ENCODE assay signal across 8 cellular contexts in the genomic region with DNA sequence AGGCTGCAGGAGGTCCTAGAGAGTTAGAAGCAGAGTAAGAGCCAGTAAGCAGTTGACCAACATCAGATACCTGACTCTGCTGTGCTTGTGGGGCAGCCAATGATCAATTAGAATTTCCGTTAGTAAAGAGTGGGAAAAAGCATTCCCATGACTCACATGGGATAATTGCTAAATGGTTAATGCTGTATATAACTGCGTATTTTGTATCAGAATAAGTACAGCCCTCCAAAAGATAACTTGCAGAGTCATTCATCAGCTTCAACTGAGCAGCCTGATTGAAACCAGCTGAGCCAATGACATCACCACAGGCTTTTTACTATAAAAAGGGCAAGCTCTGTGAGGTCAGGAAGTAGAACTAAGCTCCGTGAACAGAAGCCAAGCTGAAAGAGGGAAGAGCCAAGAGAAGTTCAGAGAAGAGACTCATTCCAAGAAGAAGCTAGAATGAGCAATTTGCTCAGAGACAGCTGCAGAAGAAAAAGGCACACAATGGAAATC.
DNase-seq lines count a peak whose midpoint lies in the region; ATAC-seq and TF ChIP-seq lines count a peak whose summit lies in the region.

No MANE protein-coding gene starts in this region.

- peaks cover 0 to 15% of the 10 kb centered on the region in 2 donors for H3K9me3 Mint-ChIP-seq in activated naive CD4-positive, alpha-beta T cell treated with anti-CD3 and anti-CD28 coated beads, Interleukin-2, amount 50 U/mL, for 72 hours

- H3K27ac Mint-ChIP-seq in activated naive CD4-positive, alpha-beta T cell treated with anti-CD3 and anti-CD28 coated beads, Interleukin-2, amount 50 U/mL, for 72 hours: peak overlapping the region in 1 of 2 donors; percentile 3

- H3K27ac ChIP-seq in left lung: peak overlapping the region in 1 of 2 donors; percentile 42

- no peaks in the 10 kb centered on the region for H3K27me3 ChIP-seq in left lung

- peak; percentile 71 for ATAC-seq in GM19023 (IDR thresholded peaks at IDR 0.05; ENCODE audit: unreplicated experiment)
- peak; percentile 67 for ATAC-seq in HG03159 (IDR thresholded peaks at IDR 0.05; ENCODE audit: unreplicated experiment)
- peak; percentile 35 to 72 for ATAC-seq in activated naive CD4-positive, alpha-beta T cell treated with anti-CD3 and anti-CD28 coated beads, Interleukin-2, amount 50 U/mL, for 72 hours
- ATAC-seq in left lung: peak; percentile 74
- ATAC-seq in GM21526 (IDR thresholded peaks at IDR 0.05; ENCODE audit: low FRiP score, unreplicated experiment): no peak

- no peaks in the 10 kb centered on the region for H3K9me3 ChIP-seq in left lung

- H3K4me1 ChIP-seq in left lung: peaks cover 2 to 45% of the 10 kb centered on the region in 2 donors

- H3K4me3 ChIP-seq in left lung: no peak overlapping the region

- H3K36me3 ChIP-seq in left lung: no peaks in the 10 kb centered on the region

- H3K36me3 Mint-ChIP-seq in activated naive CD4-positive, alpha-beta T cell treated with anti-CD3 and anti-CD28 coated beads, Interleukin-2, amount 50 U/mL, for 72 hours: no peaks in the 10 kb centered on the region

- DNase-seq in A172 (ENCODE audit: low spot score): peak; percentile 57
- no peak for DNase-seq in activated naive CD4-positive, alpha-beta T cell treated with anti-CD3 and anti-CD28 coated beads, Interleukin-2, amount 50 U/mL, for 72 hours (ENCODE audit: low spot score in 2 of 2)
- DNase-seq in left lung: peak in 1 of 2 donors; percentile 41
- DNase-seq in NCI-H510A treated with DMSO at 0.1 percent for 48 hours (lab: John Stamatoyannopoulos, UW): no peak
- no peak for DNase-seq in NCI-H748 treated with DMSO at 0.1 percent for 48 hours (lab: John Stamatoyannopoulos, UW)

- intact Hi-C loops in left lung (cut with DNase I): no loop called here

- no peak for TF ChIP-seq CTCF in left lung (IDR thresholded peaks at IDR 0.05)
